Comparison of ENCODE assay signal across 27 cellular contexts in genomic region chr9:29241320-29241719, GRCh38. TPM values are rescaled to one million over a fixed set of nuclear protein-coding genes. Genes with fewer than 3 reads are reported as not detected.
"Had no signal": no experiment of that assay in that cellular context is flagged by ENCODE, and none has a peak within 500 bp of the region (broad histone marks: within the 10 kb centered on the region; RNA-seq: fewer than 3 reads in every experiment).

No MANE protein-coding gene starts in this region.

- H3K4me1 ChIP-seq: gastroesophageal sphincter, heart right ventricle, pancreas, right lobe of liver, suprapubic skin, transverse colon, vagina had no signal

- H3K4me3 ChIP-seq: dorsolateral prefrontal cortex, gastroesophageal sphincter, heart right ventricle, pancreas, right lobe of liver, suprapubic skin, transverse colon, vagina had no signal

- H3K36me3 ChIP-seq: gastroesophageal sphincter, heart right ventricle, neutrophil, pancreas, right lobe of liver, suprapubic skin, transverse colon, vagina had no signal

- DNase-seq: activated CD4-positive, alpha-beta T cell treated with anti-CD3 and anti-CD28 coated beads, Interleukin-2, amount 50 U/mL, for 1 hour; activated CD4-positive, CD25-positive, alpha-beta regulatory T cell treated with anti-CD3 and anti-CD28 coated beads, Interleukin-2, amount 50 U/mL, for 72 hours; activated CD8-positive, alpha-beta memory T cell treated with anti-CD3 and anti-CD28 coated beads, Interleukin-2, amount 50 U/mL, for 4 hours; activated effector memory CD4-positive, alpha-beta T cell treated with Interleukin-2 at 50 U/mL for 16 hours; activated naive CD4-positive, alpha-beta T cell treated with anti-CD3 and anti-CD28 coated beads, Interleukin-2, amount 10 ng/mL, durations not matched to agents 7 days and 5 days; activated naive CD8-positive, alpha-beta T cell treated with anti-CD3 and anti-CD28 coated beads, Interleukin-2, amount 50 U/mL, for 24 hours; activated T-cell treated with anti-CD3 and anti-CD28 coated beads, Interleukin-2, amount 50 U/mL, for 4 hours; anterior cingulate cortex; central memory CD4-positive, alpha-beta T cell; dorsolateral prefrontal cortex; erythroblast; heart right ventricle; kidney glomerular epithelial cell; natural killer cell; pancreas; right lobe of liver; small intestine; stimulated activated CD4-positive, alpha-beta T cell treated with anti-CD3 and anti-CD28 coated beads, Interleukin-15, amount 100 ng/mL, for 24 hours; stimulated activated CD4-positive, alpha-beta T cell treated with anti-CD3 and anti-CD28 coated beads, Interleukin-2, amount 100 ng/mL, for 48 hours; transverse colon had no signal

- H3K9me3 ChIP-seq: gastroesophageal sphincter, neutrophil, pancreas, right lobe of liver, suprapubic skin, transverse colon, vagina had no signal

- H3K27ac ChIP-seq: dorsolateral prefrontal cortex, gastroesophageal sphincter, heart right ventricle, neutrophil, pancreas, right lobe of liver, suprapubic skin, transverse colon, vagina had no signal

- H3K27me3 ChIP-seq: gastroesophageal sphincter, heart right ventricle, neutrophil, right lobe of liver, suprapubic skin, transverse colon, vagina had no signal

- ATAC-seq: activated naive CD8-positive, alpha-beta T cell treated with anti-CD3 and anti-CD28 coated beads, Interleukin-2, amount 50 U/mL, for 24 hours; activated T-cell treated with anti-CD3 and anti-CD28 coated beads, Interleukin-2, amount 50 U/mL, for 4 hours; gastroesophageal sphincter; heart right ventricle; natural killer cell; pancreas; right lobe of liver had no signal

RNA-seq across cellular contexts. Expression of gene LINGO2, which starts 27.9 kb away (rescaled TPM):
- total RNA-seq: activated T-cell treated with anti-CD3 and anti-CD28 coated beads, Interleukin-2, amount 50 U/mL, for 4 hours; liver; mesenteric fat pad; pulmonary artery endothelial cell had no signal
